ENCODE assay signal across 17 cellular contexts in genomic region chr5:73513996-73514395, GRCh38. TPM values are rescaled to one million over a fixed set of nuclear protein-coding genes. Genes with fewer than 3 reads are reported as not detected.
DNase-seq lines count a peak whose midpoint lies in the region; ATAC-seq, FAIRE-seq and TF ChIP-seq lines count a peak whose summit lies in the region.
"Had no signal": no experiment of that assay in that cellular context is flagged by ENCODE, and none has a peak within 500 bp of the region (broad histone marks: within the 10 kb centered on the region; RNA-seq: fewer than 3 reads in every experiment).

No MANE protein-coding gene starts in this region.

- no peaks in the 10 kb centered on the region for H3K36me3 ChIP-seq in small intestine (ENCODE audit: control insufficient read depth in 2 of 2, insufficient read depth in 2 of 2, low read length in 2 of 2)

- H3K27me3 ChIP-seq in small intestine (ENCODE audit: control insufficient read depth in 2 of 2, insufficient read depth in 2 of 2, low read length in 2 of 2), result no peaks in the 10 kb centered on the region
- no peaks in the 10 kb centered on the region for H3K27me3 ChIP-seq in CD4-positive, alpha-beta T cell (ENCODE audit: control insufficient read depth, insufficient read depth, low read length)

- H3K27ac ChIP-seq in epithelial cell of prostate, result peak overlapping the region; percentile 51
- peak overlapping the region in 1 of 2 donors; percentile 53 for H3K27ac ChIP-seq in small intestine (ENCODE audit: low read depth in 1 of 2, low read length in 1 of 2)
- no peak overlapping the region for H3K27ac ChIP-seq in CD4-positive, alpha-beta T cell (ENCODE audit: low read depth, low read length)
- H3K27ac ChIP-seq: A549, KMS-11, PC-9 had no signal

- ATAC-seq in GM21528 (IDR thresholded peaks at IDR 0.05; ENCODE audit: low FRiP score, unreplicated experiment) (no peak), GM18502 (IDR thresholded peaks at IDR 0.05; ENCODE audit: poor library complexity, unreplicated experiment) (no peak)
- no peak for ATAC-seq in CD4-positive, alpha-beta T cell (ENCODE audit: poor library complexity)
- ATAC-seq: A549, HepG2 had no signal

- no peak for TF ChIP-seq CTCF in CD4-positive, alpha-beta T cell (IDR thresholded peaks at IDR 0.05)

- no peak for FAIRE-seq in small intestine (lab: Jason Lieb, UNC)
- FAIRE-seq: A549, HepG2 had no signal

- no peak overlapping the region for H3K4me3 Mint-ChIP-seq in CD4-positive, alpha-beta T cell
- H3K4me3 Mint-ChIP-seq: CD4-positive, CD25-positive, alpha-beta regulatory T cell had no signal

- H3K4me1 ChIP-seq in small intestine (ENCODE audit: control insufficient read depth in 2 of 2, insufficient read depth in 1 of 2, low read depth in 1 of 2, low read length in 1 of 2), result peaks cover 0 to 5% of the 10 kb centered on the region in 2 donors
- H3K4me1 ChIP-seq: A549 had no signal

- CTCF ChIA-PET in CD4-positive, alpha-beta T cell (lab: Charles Lee), result no interaction called here

- POLR2A ChIA-PET in CD4-positive, alpha-beta T cell (lab: Charles Lee), result no interaction called here

- H3K9me3 ChIP-seq in small intestine (ENCODE audit: control insufficient read depth, low read depth), result no peaks in the 10 kb centered on the region
- H3K9me3 ChIP-seq in CD4-positive, alpha-beta T cell (ENCODE audit: control insufficient read depth, low read length), result no peaks in the 10 kb centered on the region
- H3K9me3 ChIP-seq: A549 had no signal

- intact Hi-C loops in CD4-positive, alpha-beta T cell (cut with DNase I, micrococcal nuclease), result no loop called here

- 56 to 88% (median 83%) methylated on average over 3 of the region's 3 CpGs for WGBS in small intestine, 3 donors

- no peaks in the 10 kb centered on the region for H3K9me3 Mint-ChIP-seq in CD4-positive, alpha-beta T cell
- H3K9me3 Mint-ChIP-seq: CD4-positive, CD25-positive, alpha-beta regulatory T cell had no signal

- no peaks in the 10 kb centered on the region for H3K4me1 Mint-ChIP-seq in CD4-positive, alpha-beta T cell (ENCODE audit: low read depth)
- H3K4me1 Mint-ChIP-seq: CD4-positive, CD25-positive, alpha-beta regulatory T cell had no signal

- DNase-seq in NCI-H2196 treated with DMSO at 0.1 percent for 48 hours (lab: John Stamatoyannopoulos, UW; ENCODE audit: unreplicated experiment), result peak; percentile 28
- no peak for DNase-seq in NCI-H2196 (lab: John Stamatoyannopoulos, UW; ENCODE audit: unreplicated experiment)
- peak; percentile 82 for DNase-seq in NCI-H146 treated with DMSO at 0.1 percent for 48 hours (lab: John Stamatoyannopoulos, UW; ENCODE audit: unreplicated experiment)
- DNase-seq in epithelial cell of prostate (ENCODE audit: low read depth, low spot score), result no peak
- peak; percentile 69 for DNase-seq in small intestine
- DNase-seq in CD4-positive, alpha-beta T cell, result no peak
- DNase-seq: CD4-positive, CD25-positive, alpha-beta regulatory T cell; EL; H7; MM.1S; NCI-H524 treated with DMSO at 0.1 percent for 48 hours had no signal

- no peaks in the 10 kb centered on the region for H3K27me3 Mint-ChIP-seq in CD4-positive, alpha-beta T cell
- H3K27me3 Mint-ChIP-seq: CD4-positive, CD25-positive, alpha-beta regulatory T cell had no signal

- H3K36me3 Mint-ChIP-seq in CD4-positive, alpha-beta T cell (ENCODE audit: low read depth), result no peaks in the 10 kb centered on the region
- H3K36me3 Mint-ChIP-seq: CD4-positive, CD25-positive, alpha-beta regulatory T cell had no signal

- no peak overlapping the region for H3K27ac Mint-ChIP-seq in CD4-positive, alpha-beta T cell
- H3K27ac Mint-ChIP-seq: CD4-positive, CD25-positive, alpha-beta regulatory T cell had no signal

- H3K4me3 ChIP-seq in small intestine (ENCODE audit: low read depth in 1 of 2, low read length in 2 of 2), result no peak overlapping the region
- H3K4me3 ChIP-seq: A549, PC-9 had no signal

RNA-seq across cellular contexts. Expression of gene BTF3, which starts 15.8 kb away (rescaled TPM):
- 100 to 1,000 TPM; 760 to 798 (median 771) TPM for polyA plus RNA-seq in small intestine
- 100 to 1,000 TPM; 756 to 769 TPM for total RNA-seq in CD4-positive, alpha-beta T cell

RNA-seq across cellular contexts. Expression of gene ANKRA2, which starts 51.4 kb away (rescaled TPM):
- polyA plus RNA-seq in small intestine, result 10 to 100 TPM in 2 of 3 donors, 1 to 10 TPM in 1; 9.2 to 13.0 (median 11.1) TPM
- total RNA-seq in CD4-positive, alpha-beta T cell, result 10 to 100 TPM; 45.0 to 45.1 TPM

RNA-seq across cellular contexts. Expression of gene UTP15, which starts 51.5 kb away (rescaled TPM):
- 1 to 10 TPM; 2.5 to 5.3 (median 3.8) TPM for polyA plus RNA-seq in small intestine
- 10 to 100 TPM; 52.0 to 55.2 TPM for total RNA-seq in CD4-positive, alpha-beta T cell

Comparison
In these comparisons a context has a peak if more than half of its experiments do, and no peak if none do; other contexts are left out.
1. DNase-seq: peak in NCI-H2196 treated with DMSO at 0.1 percent for 48 hours (single experiment), NCI-H146 treated with DMSO at 0.1 percent for 48 hours (single experiment) and small intestine (single experiment); none in NCI-H2196 (single experiment), epithelial cell of prostate (single experiment) and CD4-positive, alpha-beta T cell (0 of 10).